Comparison of ENCODE assay signal across 15 cellular contexts in genomic region chr12:108679282-108679681, GRCh38.
"Had no signal": no experiment of that assay in that cellular context is flagged by ENCODE, and none has a peak within 500 bp of the region (broad histone marks: within the 10 kb centered on the region; RNA-seq: fewer than 3 reads in every experiment).

No MANE protein-coding gene starts in this region.

- H3K4me3 ChIP-seq: body of pancreas, suprapubic skin, upper lobe of right lung had no signal

- H3K9me3 ChIP-seq: body of pancreas, suprapubic skin, upper lobe of right lung had no signal

- H3K27ac ChIP-seq: body of pancreas, epithelial cell of prostate, suprapubic skin, upper lobe of right lung had no signal

- H3K27me3 ChIP-seq: body of pancreas, suprapubic skin, upper lobe of right lung had no signal

- H3K4me1 ChIP-seq: body of pancreas had no signal

- ATAC-seq: body of pancreas; effector memory CD8-positive, alpha-beta T cell; naive thymus-derived CD4-positive, alpha-beta T cell; stimulated activated naive CD8-positive, alpha-beta T cell treated with anti-CD3 and anti-CD28 coated beads, Interleukin-15, Interleukin-2, amounts not matched to agents 100 U/mL and 50 U/mL, for 24 hours; upper lobe of right lung had no signal

- DNase-seq: activated CD4-positive, alpha-beta T cell treated with anti-CD3 and anti-CD28 coated beads, Interleukin-2, amount 50 U/mL, for 4 hours; activated CD4-positive, CD25-positive, alpha-beta regulatory T cell treated with anti-CD3 and anti-CD28 coated beads, Interleukin-2, amount 50 U/mL, for 72 hours; activated effector memory CD4-positive, alpha-beta T cell treated with Interleukin-2 at 50 U/mL for 16 hours; activated T-cell treated with anti-CD3 and anti-CD28 coated beads, Interleukin-2, amount 50 U/mL, for 1 hour; body of pancreas; effector memory CD8-positive, alpha-beta T cell; glutamatergic neuron; naive thymus-derived CD4-positive, alpha-beta T cell; stimulated activated CD4-positive, alpha-beta T cell treated with anti-CD3 and anti-CD28 coated beads, Interleukin-2, amount 100 ng/mL, for 48 hours; stimulated activated CD8-positive, alpha-beta memory T cell treated with anti-CD3 and anti-CD28 coated beads, Interleukin-4, amount 100 ng/mL, for 48 hours; stimulated activated naive CD8-positive, alpha-beta T cell treated with anti-CD3 and anti-CD28 coated beads, Interleukin-15, Interleukin-2, amounts not matched to agents 100 U/mL and 50 U/mL, for 24 hours; T-helper 9 cell; upper lobe of right lung had no signal
